3 cellular contexts compared by ENCODE assay signal in the genomic region with DNA sequence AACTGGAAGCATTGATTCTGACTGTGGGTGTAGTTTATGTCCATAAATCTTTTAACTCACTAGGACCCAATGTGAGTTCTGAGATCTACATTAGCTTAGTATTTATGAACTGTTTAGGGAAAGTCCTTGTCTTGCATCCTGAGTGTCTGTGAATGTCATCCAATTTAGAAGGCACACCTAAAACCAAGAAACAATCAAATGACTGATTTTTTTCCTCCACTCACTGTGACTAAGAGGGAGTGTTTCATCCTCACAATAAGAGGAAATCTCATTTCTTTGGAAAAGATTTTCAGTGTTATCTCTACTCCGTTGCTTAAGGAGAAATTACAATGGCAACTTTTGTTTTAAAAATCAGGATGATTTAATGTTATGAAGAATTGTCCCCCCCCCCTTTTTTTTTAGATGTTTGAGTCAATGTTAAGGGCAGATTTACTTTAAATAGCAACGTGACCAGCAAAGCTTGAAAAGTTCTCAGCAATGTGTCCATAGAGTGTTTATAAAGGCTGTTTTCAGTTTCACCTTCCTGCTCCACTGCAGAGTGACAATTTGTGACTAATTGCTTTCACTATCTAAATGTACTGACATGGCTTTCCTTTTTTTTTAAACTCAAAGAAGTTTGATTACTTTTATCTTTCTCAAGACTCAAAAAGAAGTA.
TF ChIP-seq lines count a peak whose summit lies in the region.

No MANE protein-coding gene starts in this region.

TF ChIP-seq in SK-N-SH, 30 proteins besides CTCF, POLR2A, EP300 and RAD21 (continued from another document):
- no peak for TF ChIP-seq GATA2 (CRISPR knock-in tag; IDR thresholded peaks at IDR 0.05)
- no peak for TF ChIP-seq ELF1 (IDR thresholded peaks at IDR 0.05)
- no peak for TF ChIP-seq RCOR1 (IDR thresholded peaks at IDR 0.05; ENCODE audit: low read length)
- TF ChIP-seq NFIC (IDR thresholded peaks at IDR 0.05; ENCODE audit: borderline replicate concordance), result no peak

TF ChIP-seq in SK-N-SH treated with all-trans-retinoic acid at 6 μM for 48 hours, 23 proteins besides CTCF, POLR2A, EP300 and RAD21 (continued from another document):
- no peak for TF ChIP-seq TSHZ2 (CRISPR knock-in tag; IDR thresholded peaks at IDR 0.05)
- TF ChIP-seq PPARA (CRISPR knock-in tag; IDR thresholded peaks at IDR 0.05; ENCODE audit: borderline replicate concordance), result no peak
- TF ChIP-seq ISL1 (CRISPR knock-in tag; IDR thresholded peaks at IDR 0.05), result no peak
- TF ChIP-seq CREB5 (CRISPR knock-in tag; IDR thresholded peaks at IDR 0.05; ENCODE audit: low read depth), result no peak
- TF ChIP-seq GLIS3 (CRISPR knock-in tag; IDR thresholded peaks at IDR 0.05), result no peak
- TF ChIP-seq ZFP30 (CRISPR knock-in tag; IDR thresholded peaks at IDR 0.05), result no peak
- no peak for TF ChIP-seq ZFP3 (CRISPR knock-in tag; IDR thresholded peaks at IDR 0.05)

TF ChIP-seq in GM23338, 12 proteins besides CTCF, POLR2A, EP300 and RAD21 (continued from another document):
- TF ChIP-seq, protein P1, sequence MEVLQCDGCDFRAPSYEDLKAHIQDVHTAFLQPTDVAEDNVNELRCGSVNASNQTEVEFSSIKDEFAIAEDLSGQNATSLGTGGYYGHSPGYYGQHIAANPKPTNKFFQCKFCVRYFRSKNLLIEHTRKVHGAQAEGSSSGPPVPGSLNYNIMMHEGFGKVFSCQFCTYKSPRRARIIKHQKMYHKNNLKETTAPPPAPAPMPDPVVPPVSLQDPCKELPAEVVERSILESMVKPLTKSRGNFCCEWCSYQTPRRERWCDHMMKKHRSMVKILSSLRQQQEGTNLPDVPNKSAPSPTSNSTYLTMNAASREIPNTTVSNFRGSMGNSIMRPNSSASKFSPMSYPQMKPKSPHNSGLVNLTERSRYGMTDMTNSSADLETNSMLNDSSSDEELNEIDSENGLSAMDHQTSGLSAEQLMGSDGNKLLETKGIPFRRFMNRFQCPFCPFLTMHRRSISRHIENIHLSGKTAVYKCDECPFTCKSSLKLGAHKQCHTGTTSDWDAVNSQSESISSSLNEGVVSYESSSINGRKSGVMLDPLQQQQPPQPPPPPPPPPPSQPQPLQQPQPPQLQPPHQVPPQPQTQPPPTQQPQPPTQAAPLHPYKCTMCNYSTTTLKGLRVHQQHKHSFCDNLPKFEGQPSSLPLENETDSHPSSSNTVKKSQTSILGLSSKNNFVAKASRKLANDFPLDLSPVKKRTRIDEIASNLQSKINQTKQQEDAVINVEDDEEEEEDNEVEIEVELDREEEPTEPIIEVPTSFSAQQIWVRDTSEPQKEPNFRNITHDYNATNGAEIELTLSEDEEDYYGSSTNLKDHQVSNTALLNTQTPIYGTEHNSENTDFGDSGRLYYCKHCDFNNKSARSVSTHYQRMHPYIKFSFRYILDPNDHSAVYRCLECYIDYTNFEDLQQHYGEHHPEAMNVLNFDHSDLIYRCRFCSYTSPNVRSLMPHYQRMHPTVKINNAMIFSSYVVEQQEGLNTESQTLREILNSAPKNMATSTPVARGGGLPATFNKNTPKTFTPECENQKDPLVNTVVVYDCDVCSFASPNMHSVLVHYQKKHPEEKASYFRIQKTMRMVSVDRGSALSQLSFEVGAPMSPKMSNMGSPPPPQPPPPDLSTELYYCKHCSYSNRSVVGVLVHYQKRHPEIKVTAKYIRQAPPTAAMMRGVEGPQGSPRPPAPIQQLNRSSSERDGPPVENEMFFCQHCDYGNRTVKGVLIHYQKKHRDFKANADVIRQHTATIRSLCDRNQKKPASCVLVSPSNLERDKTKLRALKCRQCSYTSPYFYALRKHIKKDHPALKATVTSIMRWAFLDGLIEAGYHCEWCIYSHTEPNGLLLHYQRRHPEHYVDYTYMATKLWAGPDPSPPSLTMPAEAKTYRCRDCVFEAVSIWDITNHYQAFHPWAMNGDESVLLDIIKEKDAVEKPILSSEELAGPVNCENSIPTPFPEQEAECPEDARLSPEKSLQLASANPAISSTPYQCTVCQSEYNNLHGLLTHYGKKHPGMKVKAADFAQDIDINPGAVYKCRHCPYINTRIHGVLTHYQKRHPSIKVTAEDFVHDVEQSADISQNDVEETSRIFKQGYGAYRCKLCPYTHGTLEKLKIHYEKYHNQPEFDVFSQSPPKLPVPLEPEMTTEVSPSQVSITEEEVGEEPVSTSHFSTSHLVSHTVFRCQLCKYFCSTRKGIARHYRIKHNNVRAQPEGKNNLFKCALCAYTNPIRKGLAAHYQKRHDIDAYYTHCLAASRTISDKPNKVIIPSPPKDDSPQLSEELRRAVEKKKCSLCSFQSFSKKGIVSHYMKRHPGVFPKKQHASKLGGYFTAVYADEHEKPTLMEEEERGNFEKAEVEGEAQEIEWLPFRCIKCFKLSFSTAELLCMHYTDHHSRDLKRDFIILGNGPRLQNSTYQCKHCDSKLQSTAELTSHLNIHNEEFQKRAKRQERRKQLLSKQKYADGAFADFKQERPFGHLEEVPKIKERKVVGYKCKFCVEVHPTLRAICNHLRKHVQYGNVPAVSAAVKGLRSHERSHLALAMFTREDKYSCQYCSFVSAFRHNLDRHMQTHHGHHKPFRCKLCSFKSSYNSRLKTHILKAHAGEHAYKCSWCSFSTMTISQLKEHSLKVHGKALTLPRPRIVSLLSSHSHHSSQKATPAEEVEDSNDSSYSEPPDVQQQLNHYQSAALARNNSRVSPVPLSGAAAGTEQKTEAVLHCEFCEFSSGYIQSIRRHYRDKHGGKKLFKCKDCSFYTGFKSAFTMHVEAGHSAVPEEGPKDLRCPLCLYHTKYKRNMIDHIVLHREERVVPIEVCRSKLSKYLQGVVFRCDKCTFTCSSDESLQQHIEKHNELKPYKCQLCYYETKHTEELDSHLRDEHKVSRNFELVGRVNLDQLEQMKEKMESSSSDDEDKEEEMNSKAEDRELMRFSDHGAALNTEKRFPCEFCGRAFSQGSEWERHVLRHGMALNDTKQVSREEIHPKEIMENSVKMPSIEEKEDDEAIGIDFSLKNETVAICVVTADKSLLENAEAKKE (CRISPR knock-in tag; IDR thresholded peaks at IDR 0.05), result no peak
- TF ChIP-seq REST (IDR thresholded peaks at IDR 0.05; ENCODE audit: unreplicated experiment), result no peak
- TF ChIP-seq STAT1 (IDR thresholded peaks at IDR 0.05; ENCODE audit: unreplicated experiment), result no peak
- TF ChIP-seq POLR2AphosphoS5 (IDR thresholded peaks at IDR 0.05; ENCODE audit: low read depth), result no peak
- TF ChIP-seq JUNB (IDR thresholded peaks at IDR 0.05; ENCODE audit: unreplicated experiment), result no peak
